Comparison of ENCODE assay signal across 19 cellular contexts in genomic region chr12:123167329-123167728, GRCh38.
"Had no signal": no experiment of that assay in that cellular context is flagged by ENCODE, and none has a peak within 500 bp of the region (broad histone marks: within the 10 kb centered on the region; RNA-seq: fewer than 3 reads in every experiment).

No MANE protein-coding gene starts in this region.

- H3K4me3 Mint-ChIP-seq: activated CD4-positive, alpha-beta memory T cell treated with anti-CD3 and anti-CD28 coated beads for 36 hours; activated CD4-positive, alpha-beta T cell treated with anti-CD3 and anti-CD28 coated beads, Interleukin-2, amount 10 ng/mL, durations not matched to agents 24 days and 14 days; activated naive CD8-positive, alpha-beta T cell treated with anti-CD3 and anti-CD28 coated beads, Interleukin-2, amount 10 ng/mL, durations not matched to agents 7 days and 5 days; central memory CD8-positive, alpha-beta T cell; memory B cell; nephron; stimulated activated memory B cell treated with anti-CD40 and anti-IgM and Interleukin-4, amounts not matched to agents 10 μg/mL and 1 μg/mL and 100 μg/mL, for 72 hours had no signal

- H3K27ac Mint-ChIP-seq: activated CD4-positive, alpha-beta memory T cell treated with anti-CD3 and anti-CD28 coated beads for 36 hours; memory B cell; stimulated activated memory B cell treated with anti-CD40 and anti-IgM and Interleukin-4, amounts not matched to agents 10 μg/mL and 1 μg/mL and 100 μg/mL, for 72 hours had no signal

- H3K4me1 Mint-ChIP-seq: central memory CD8-positive, alpha-beta T cell; nephron had no signal

- ATAC-seq: activated CD4-positive, CD25-positive, alpha-beta regulatory T cell treated with anti-CD3 and anti-CD28 coated beads, Interleukin-2, amount 50 U/mL, for 24 hours; gastroesophageal sphincter; left cardiac atrium; sciatic nerve; stimulated activated memory B cell treated with anti-CD40 and anti-IgM and Interleukin-4, amounts not matched to agents 10 μg/mL and 1 μg/mL and 100 μg/mL, for 72 hours had no signal

- H3K27me3 Mint-ChIP-seq: activated CD4-positive, alpha-beta memory T cell treated with anti-CD3 and anti-CD28 coated beads for 36 hours; activated CD4-positive, alpha-beta T cell treated with anti-CD3 and anti-CD28 coated beads, Interleukin-2, amount 10 ng/mL, durations not matched to agents 24 days and 14 days; activated naive CD8-positive, alpha-beta T cell treated with anti-CD3 and anti-CD28 coated beads, Interleukin-2, amount 10 ng/mL, durations not matched to agents 7 days and 5 days; central memory CD8-positive, alpha-beta T cell; memory B cell; stimulated activated memory B cell treated with anti-CD40 and anti-IgM and Interleukin-4, amounts not matched to agents 10 μg/mL and 1 μg/mL and 100 μg/mL, for 72 hours had no signal

- DNase-seq: activated CD4-positive, alpha-beta memory T cell treated with anti-CD3 and anti-CD28 coated beads for 36 hours; activated CD4-positive, alpha-beta T cell treated with anti-CD3 and anti-CD28 coated beads, Interleukin-2, amount 10 ng/mL, durations not matched to agents 24 days and 14 days; activated effector memory CD4-positive, alpha-beta T cell treated with Interleukin-2 at 50 U/mL for 16 hours; activated naive CD4-positive, alpha-beta T cell treated with Interleukin-2 at 50 U/mL for 16 hours; activated naive CD8-positive, alpha-beta T cell treated with anti-CD3 and anti-CD28 coated beads, Interleukin-2, amount 10 ng/mL, durations not matched to agents 7 days and 5 days; amniotic stem cell; dermis blood vessel endothelial cell; effector memory CD4-positive, alpha-beta T cell; islet precursor cell; left cardiac atrium; small intestine; stimulated activated CD4-positive, alpha-beta T cell treated with anti-CD3 and anti-CD28 coated beads, Interleukin-4, amount 100 ng/mL, for 24 hours had no signal

- H3K9me3 Mint-ChIP-seq: activated CD4-positive, alpha-beta memory T cell treated with anti-CD3 and anti-CD28 coated beads for 36 hours; activated CD4-positive, alpha-beta T cell treated with anti-CD3 and anti-CD28 coated beads, Interleukin-2, amount 10 ng/mL, durations not matched to agents 24 days and 14 days; activated naive CD8-positive, alpha-beta T cell treated with anti-CD3 and anti-CD28 coated beads, Interleukin-2, amount 10 ng/mL, durations not matched to agents 7 days and 5 days; central memory CD8-positive, alpha-beta T cell; memory B cell; nephron; stimulated activated memory B cell treated with anti-CD40 and anti-IgM and Interleukin-4, amounts not matched to agents 10 μg/mL and 1 μg/mL and 100 μg/mL, for 72 hours had no signal
